ENCODE assay signal across 1 cellular context in the genomic region with DNA sequence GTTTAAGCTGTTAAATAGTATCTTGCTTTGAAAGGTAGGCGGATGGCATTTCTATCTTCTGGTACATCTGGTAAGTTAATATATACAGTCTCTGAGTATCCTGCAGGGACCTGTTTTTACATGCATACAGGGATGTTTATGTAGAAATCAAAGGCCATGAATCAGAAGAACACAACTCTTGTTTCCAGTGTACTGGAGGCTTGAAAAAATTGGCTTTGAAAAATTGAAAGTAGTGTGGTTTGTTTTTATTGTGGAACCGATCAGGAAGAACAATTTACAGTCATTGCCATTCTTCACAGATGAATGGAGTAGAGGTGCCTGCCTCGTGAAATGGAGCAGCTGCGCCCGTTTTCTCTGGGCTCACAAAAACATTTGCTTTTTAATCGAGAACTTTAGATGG.
TF ChIP-seq lines count a peak whose summit lies in the region.

No MANE protein-coding gene starts in this region.

TF ChIP-seq in H1, 55 proteins besides CTCF, POLR2A, EP300 and RAD21 (continued from another document):
- TF ChIP-seq ATF3 (IDR thresholded peaks at IDR 0.05; ENCODE audit: insufficient read depth, low read depth, low read length): no peak
